Comparison of ENCODE assay signal across 14 cellular contexts in genomic region chr11:45896392-45897068, GRCh38. TPM values are rescaled to one million over a fixed set of nuclear protein-coding genes. Genes with fewer than 3 reads are reported as not detected.
A peak's percentile ranks its signal among the peaks of the same experiment; 100 is the strongest.
DNase-seq lines count a peak whose midpoint lies in the region; ATAC-seq, FAIRE-seq and TF ChIP-seq lines count a peak whose summit lies in the region.
"Had no signal": no experiment of that assay in that cellular context is flagged by ENCODE, and none has a peak within 500 bp of the region (broad histone marks: within the 10 kb centered on the region; RNA-seq: fewer than 3 reads in every experiment).

No MANE protein-coding gene starts in this region.

- H3K36me3 ChIP-seq in H1 (ENCODE audit: control insufficient read depth in 2 of 4, insufficient read depth in 4 of 4, low read length in 3 of 4): no peaks in the 10 kb centered on the region
- no peaks in the 10 kb centered on the region for H3K36me3 ChIP-seq in tibial artery

- no peak for TF ChIP-seq POLR2A in H1 (IDR thresholded peaks at IDR 0.05; ENCODE audit: control extremely low read depth in 1 of 2, low read depth in 2 of 2, low read length in 2 of 2)

- intact Hi-C loops in tibial artery (cut with DNase I; ENCODE audit: low total_unique reads): no loop called here

- 0 out of 4 replicates have a peak, but pooled peaks of 1 of the 2 experiments have one; percentile 0 for TF ChIP-seq RAD21 in H1 (IDR thresholded peaks at IDR 0.05 in 1 of 2, conservative IDR thresholded peaks at IDR 0.05 in 1 of 2; ENCODE audit: low read depth in 2 of 2, low read length in 2 of 2)

- H3K79me2 ChIP-seq in H1 (ENCODE audit: control insufficient read depth in 1 of 2, insufficient read depth in 2 of 2, low read length in 2 of 2): no peaks in the 10 kb centered on the region

- H4K8ac ChIP-seq in H1 (ENCODE audit: extremely low read depth, insufficient read depth, low read length): no peak overlapping the region; the same call in 1 of the 2 replicates

- TF ChIP-seq CTCF in H1 (IDR thresholded peaks at IDR 0.05; ENCODE audit: control extremely low read depth in 1 of 3, insufficient read depth in 1 of 3, low read depth in 1 of 3, low read length in 3 of 3) (no peak), tibial artery (IDR thresholded peaks at IDR 0.05) (no peak)

- no peak overlapping the region for H3K14ac ChIP-seq in H1 (ENCODE audit: insufficient read length)

- no peaks in the 10 kb centered on the region for H3K9me3 ChIP-seq in H1 (ENCODE audit: insufficient read depth in 2 of 2, low read depth in 1 of 2, low read length in 1 of 2)
- H3K9me3 ChIP-seq in tibial artery: no peaks in the 10 kb centered on the region
- H3K9me3 ChIP-seq: testis had no signal

- WGBS in H1 (ENCODE audit: extremely low coverage in 1 of 2, insufficient coverage in 1 of 2, insufficient read length in 1 of 2, insufficient replicate concordance in 2 of 2, low coverage in 1 of 2, low lambda C conversion rate in 2 of 2, missing lambda C conversion rate in 1 of 2), 2 experiments: 29% methylated on average over 20 of the region's 22 CpGs; no CpG with 5 or more reads in 1 of the 2 experiments

- H3K23ac ChIP-seq in H1 (ENCODE audit: insufficient read length): no peak overlapping the region

- H2BK5ac ChIP-seq in H1 (ENCODE audit: low read depth, low read length): no peak overlapping the region

- H3K4me3 Mint-ChIP-seq in T-cell: no peak overlapping the region
- H3K4me3 Mint-ChIP-seq: naive thymus-derived CD4-positive, alpha-beta T cell had no signal

- no peaks in the 10 kb centered on the region for H3K36me3 Mint-ChIP-seq in T-cell

- no peak overlapping the region for H4K91ac ChIP-seq in H1 (replicated peaks; ENCODE audit: insufficient read length, low read length)

- peaks cover 39 to 51% of the 10 kb centered on the region in 2 donors for H3K27me3 Mint-ChIP-seq in T-cell

- POLR2A ChIA-PET in H1 (lab: Charles Lee; ENCODE audit: partially characterized antibody): interaction anchor here (1.1 to 3.8 kb wide), 7 partner anchors 10 to 50 kb away, joined by 3 to 21 read pairs (median 4); partner anchors contain the start of genes CRY2, LARGE2 and PEX16
- POLR2A ChIA-PET in T-cell (lab: Charles Lee): interaction anchor here in 1 of 2 donors (0.5 kb wide), 1 partner anchor 90 kb away, joined by 4 read pairs; no protein-coding TSS in a partner anchor

- peaks cover 0 to 5% (median 2%) of the 10 kb centered on the region in 4 experiments; a peak in 1 of 7 replicates for H3K27me3 ChIP-seq in H1 (replicated peaks in 1 of 4; ENCODE audit: control insufficient read depth in 3 of 4, extremely low read depth in 1 of 4, insufficient read depth in 3 of 4, low read length in 3 of 4)
- peaks cover 0 to 23% of the 10 kb centered on the region in 2 donors for H3K27me3 ChIP-seq in tibial artery
- H3K27me3 ChIP-seq: testis had no signal

- H2BK20ac ChIP-seq in H1 (ENCODE audit: low read length): no peak overlapping the region

- H3K27ac ChIP-seq in H1 (ENCODE audit: low read depth, low read length) (no peak overlapping the region), tibial artery (no peak overlapping the region)
- H3K27ac ChIP-seq: testis had no signal

- H3K79me1 ChIP-seq in H1 (ENCODE audit: low read depth, low read length): peaks cover 2% of the 10 kb centered on the region

- H2AK5ac ChIP-seq in H1 (ENCODE audit: low read depth, low read length): no peak overlapping the region

- H3K4me1 ChIP-seq in H1 (replicated peaks in 1 of 4; ENCODE audit: control insufficient read depth in 3 of 4, insufficient read depth in 4 of 4, low read length in 3 of 4): peaks cover 0 to 30% (median 22%) of the 10 kb centered on the region in 4 experiments; a peak in 6 of 7 replicates
- H3K4me1 ChIP-seq in tibial artery: peaks cover 0 to 21% (median 21%) of the 10 kb centered on the region in 4 donors

- H2BK120ac ChIP-seq in H1 (replicated peaks; ENCODE audit: low read depth, low read length): no peak overlapping the region

- no peak overlapping the region for H2AFZ ChIP-seq in H1 (ENCODE audit: low read length)

- H3K4me1 Mint-ChIP-seq in T-cell: peaks cover 4 to 16% (median 9%) of the 10 kb centered on the region in 3 donors

- no peak for TF ChIP-seq EP300 in H1 (IDR thresholded peaks at IDR 0.05; ENCODE audit: borderline replicate concordance in 1 of 2, low read depth in 2 of 2, low read length in 2 of 2)

- H4K5ac ChIP-seq in H1 (ENCODE audit: insufficient read length, low read depth, low read length): peak overlapping the region; percentile 23

- H3K27ac Mint-ChIP-seq in T-cell: no peak overlapping the region
- H3K27ac Mint-ChIP-seq: naive thymus-derived CD4-positive, alpha-beta T cell had no signal

- H3K56ac ChIP-seq in H1 (replicated peaks; ENCODE audit: insufficient read length, low read depth, low read length): no peak overlapping the region

- ATAC-seq in T-cell (replicated peaks in 1 of 4) (no peak), GM18858 (IDR thresholded peaks at IDR 0.05; ENCODE audit: unreplicated experiment) (no peak)
- ATAC-seq: naive thymus-derived CD4-positive, alpha-beta T cell had no signal

- FAIRE-seq in H1 (lab: Jason Lieb, UNC): no peak
- FAIRE-seq: A204.1 had no signal

- no peak overlapping the region for H2BK15ac ChIP-seq in H1 (ENCODE audit: low read length)

- H3K4me3 ChIP-seq in H1 (ENCODE audit: extremely low read depth in 1 of 4, insufficient read depth in 2 of 4, low read depth in 3 of 4, low read length in 4 of 4): peak overlapping the region in 1 of 4 experiments; percentile 42; a peak in 2 of 8 replicates
- H3K4me3 ChIP-seq in tibial artery: no peak overlapping the region
- H3K4me3 ChIP-seq: testis had no signal

- H3K4me2 ChIP-seq in H1 (ENCODE audit: insufficient read depth in 1 of 2, low read depth in 2 of 2, low read length in 2 of 2): peak overlapping the region; percentile 42 to 67; a peak in 3 of 4 replicates

- H2BK12ac ChIP-seq in H1 (ENCODE audit: low read depth, low read length): no peak overlapping the region

- peaks cover 8% of the 10 kb centered on the region for H3K23me2 ChIP-seq in H1 (ENCODE audit: low read depth, low read length)

- H3K4ac ChIP-seq in H1 (replicated peaks; ENCODE audit: insufficient read length, low read depth, low read length): no peak overlapping the region

- CTCF ChIA-PET in H1 (lab: Charles Lee; ENCODE audit: partially characterized antibody): interaction anchor here (0.8 to 7.7 kb wide), 8 partner anchors 12 to 471 kb away, joined by 3 to 69 read pairs (median 3); no protein-coding TSS in a partner anchor
- CTCF ChIA-PET in T-cell (lab: Charles Lee): no interaction called here

- H3K18ac ChIP-seq in H1 (ENCODE audit: extremely low read depth, low read length): no peak overlapping the region

- H4K20me1 ChIP-seq in H1 (replicated peaks in 1 of 2; ENCODE audit: control insufficient read depth in 1 of 2, insufficient read depth in 2 of 2, low read length in 2 of 2): peaks cover 10 to 15% of the 10 kb centered on the region in 2 experiments

- no peaks in the 10 kb centered on the region for H3K9me3 Mint-ChIP-seq in T-cell

- peak; percentile 79 for DNase-seq in DMS 273 (lab: John Stamatoyannopoulos, UW; ENCODE audit: unreplicated experiment)
- no peak for DNase-seq in DMS 273 treated with DMSO at 0.1 percent for 48 hours (lab: John Stamatoyannopoulos, UW)
- peak; percentile 66 for DNase-seq in NCI-H345 treated with DMSO at 0.1 percent for 48 hours (lab: John Stamatoyannopoulos, UW; ENCODE audit: unreplicated experiment)
- peak in 1 of 2 experiments; percentile 84 for DNase-seq in H1 (ENCODE audit: low read depth in 1 of 2, low spot score in 2 of 2)
- peak; percentile 48 for DNase-seq in superior temporal gyrus (ENCODE audit: extremely low spot score)
- DNase-seq in T-cell: no peak
- DNase-seq in tibial artery: no peak
- DNase-seq: activated naive CD4-positive, alpha-beta T cell; effector CD8-positive, alpha-beta T cell; naive thymus-derived CD4-positive, alpha-beta T cell; stimulated activated CD4-positive, alpha-beta T cell treated with anti-CD3 and anti-CD28 coated beads, Interleukin-2, amount 100 ng/mL, for 48 hours; testis had no signal

- H3K9ac ChIP-seq in H1 (replicated peaks in 1 of 4; ENCODE audit: extremely low read depth in 1 of 4, low read depth in 3 of 4, low read length in 3 of 4): no peak overlapping the region

RNA-seq across cellular contexts. Expression of gene FREY1, which starts 10.5 kb away (rescaled TPM):
- total RNA-seq in H1 (2021; fragmentation: NEBNext Ultra II Directional; extraction: Animal tissue kit (Norgen Biotek cat#: 25700)): 1.1 TPM in 1 of 2 replicates, not detected in the other
- polyA plus RNA-seq in H1 (2011; rRNA removed): 0.32 and 1.3 TPM in 2 replicates
- polyA plus RNA-seq in H1 (2011; cell fraction: cytosol; rRNA removed): not detected
- 1.7 TPM for polyA plus RNA-seq in H1 (2011; cell fraction: nucleus; rRNA removed)
- polyA plus RNA-seq in H1 (2012, experiment 1 of 2): 0.41 to 0.69 TPM (median 0.44 TPM) in 3 of 4 replicates, not detected in the other
- polyA plus RNA-seq in H1 (2012, experiment 2 of 2): 0.55 TPM
- polyA plus RNA-seq in H1 (2013, experiment 1 of 2): 0.24 TPM
- polyA plus RNA-seq in H1 (2013, experiment 2 of 2): 0.28 TPM
- 0.71 and 1.2 TPM in 2 replicates for polyA minus RNA-seq in H1 (2011; rRNA and poly(A)+ RNA removed)
- not detected for polyA minus RNA-seq in H1 (2011; cell fraction: cytosol; rRNA and poly(A)+ RNA removed)
- 5.4 TPM for polyA minus RNA-seq in H1 (2011; cell fraction: nucleus; rRNA and poly(A)+ RNA removed)
- total RNA-seq in T-cell: 1 to 10 TPM; 2.5 to 6.8 (median 4.6) TPM
- polyA plus RNA-seq: naive thymus-derived CD4-positive, alpha-beta T cell had no signal

RNA-seq across cellular contexts. Expression of gene MAPK8IP1, which starts 11.1 kb away (rescaled TPM):
- 40.1 and 41.7 TPM in 2 replicates for total RNA-seq in H1 (2021; fragmentation: NEBNext Ultra II Directional; extraction: Animal tissue kit (Norgen Biotek cat#: 25700))
- polyA plus RNA-seq in H1 (2011; rRNA removed): 32.4 and 62.2 TPM in 2 replicates
- polyA plus RNA-seq in H1 (2011; cell fraction: cytosol; rRNA removed): 34.1 TPM
- 60.7 TPM for polyA plus RNA-seq in H1 (2011; cell fraction: nucleus; rRNA removed)
- 22.2 to 33.3 TPM (median 31.5 TPM) in 4 replicates for polyA plus RNA-seq in H1 (2012, experiment 1 of 2)
- polyA plus RNA-seq in H1 (2012, experiment 2 of 2): 33.0 TPM
- 21.4 TPM for polyA plus RNA-seq in H1 (2013, experiment 1 of 2)
- polyA plus RNA-seq in H1 (2013, experiment 2 of 2): 18.9 TPM
- polyA minus RNA-seq in H1 (2011; rRNA and poly(A)+ RNA removed): 15.4 and 21.4 TPM in 2 replicates
- 35.9 TPM for polyA minus RNA-seq in H1 (2011; cell fraction: cytosol; rRNA and poly(A)+ RNA removed)
- 19.7 TPM for polyA minus RNA-seq in H1 (2011; cell fraction: nucleus; rRNA and poly(A)+ RNA removed)
- total RNA-seq in T-cell: 1 to 10 TPM in 4 of 5 donors, under 1 TPM in 1; 0.90 to 9.9 (median 1.8) TPM
- polyA plus RNA-seq: naive thymus-derived CD4-positive, alpha-beta T cell had no signal

RNA-seq across cellular contexts. Expression of gene PEX16, which starts 21.1 kb away (rescaled TPM):
- total RNA-seq in H1 (2021; fragmentation: NEBNext Ultra II Directional; extraction: Animal tissue kit (Norgen Biotek cat#: 25700)): 29.2 and 29.4 TPM in 2 replicates
- 36.0 and 47.2 TPM in 2 replicates for polyA plus RNA-seq in H1 (2011; rRNA removed)
- 46.3 TPM for polyA plus RNA-seq in H1 (2011; cell fraction: cytosol; rRNA removed)
- 68.9 TPM for polyA plus RNA-seq in H1 (2011; cell fraction: nucleus; rRNA removed)
- polyA plus RNA-seq in H1 (2012, experiment 1 of 2): 20.7 to 30.4 TPM (median 29.2 TPM) in 4 replicates
- polyA plus RNA-seq in H1 (2012, experiment 2 of 2): 39.5 TPM
- 19.5 TPM for polyA plus RNA-seq in H1 (2013, experiment 1 of 2)
- 16.5 TPM for polyA plus RNA-seq in H1 (2013, experiment 2 of 2)
- polyA minus RNA-seq in H1 (2011; rRNA and poly(A)+ RNA removed): 12.2 and 12.5 TPM in 2 replicates
- polyA minus RNA-seq in H1 (2011; cell fraction: cytosol; rRNA and poly(A)+ RNA removed): 22.0 TPM
- polyA minus RNA-seq in H1 (2011; cell fraction: nucleus; rRNA and poly(A)+ RNA removed): 28.4 TPM
- 10 to 100 TPM; 49.4 to 87.5 (median 65.2) TPM for total RNA-seq in T-cell

RNA-seq across cellular contexts. Expression of gene LARGE2, which starts 25.9 kb away (rescaled TPM):
- 108 and 111 TPM in 2 replicates for total RNA-seq in H1 (2021; fragmentation: NEBNext Ultra II Directional; extraction: Animal tissue kit (Norgen Biotek cat#: 25700))
- 137 and 234 TPM in 2 replicates for polyA plus RNA-seq in H1 (2011; rRNA removed)
- 102 TPM for polyA plus RNA-seq in H1 (2011; cell fraction: cytosol; rRNA removed)
- polyA plus RNA-seq in H1 (2011; cell fraction: nucleus; rRNA removed): 281 TPM
- polyA plus RNA-seq in H1 (2012, experiment 1 of 2): 84.9 to 132 TPM (median 122 TPM) in 4 replicates
- 163 TPM for polyA plus RNA-seq in H1 (2012, experiment 2 of 2)
- polyA plus RNA-seq in H1 (2013, experiment 1 of 2): 207 TPM
- polyA plus RNA-seq in H1 (2013, experiment 2 of 2): 217 TPM
- polyA minus RNA-seq in H1 (2011; rRNA and poly(A)+ RNA removed): 42.7 and 52.0 TPM in 2 replicates
- polyA minus RNA-seq in H1 (2011; cell fraction: cytosol; rRNA and poly(A)+ RNA removed): 50.4 TPM
- 42.7 TPM for polyA minus RNA-seq in H1 (2011; cell fraction: nucleus; rRNA and poly(A)+ RNA removed)
- total RNA-seq in T-cell: 1 to 10 TPM; 2.5 to 9.6 (median 5.1) TPM

RNA-seq across cellular contexts. Expression of gene CRY2, which starts 49.3 kb away (rescaled TPM):
- total RNA-seq in H1 (2021; fragmentation: NEBNext Ultra II Directional; extraction: Animal tissue kit (Norgen Biotek cat#: 25700)): 9.4 and 10.9 TPM in 2 replicates
- 8.0 and 11.8 TPM in 2 replicates for polyA plus RNA-seq in H1 (2011; rRNA removed)
- 10.0 TPM for polyA plus RNA-seq in H1 (2011; cell fraction: cytosol; rRNA removed)
- 19.9 TPM for polyA plus RNA-seq in H1 (2011; cell fraction: nucleus; rRNA removed)
- 5.0 to 9.9 TPM (median 8.3 TPM) in 4 replicates for polyA plus RNA-seq in H1 (2012, experiment 1 of 2)
- polyA plus RNA-seq in H1 (2012, experiment 2 of 2): 7.8 TPM
- 5.3 TPM for polyA plus RNA-seq in H1 (2013, experiment 1 of 2)
- 4.6 TPM for polyA plus RNA-seq in H1 (2013, experiment 2 of 2)
- 18.3 and 20.7 TPM in 2 replicates for polyA minus RNA-seq in H1 (2011; rRNA and poly(A)+ RNA removed)
- polyA minus RNA-seq in H1 (2011; cell fraction: cytosol; rRNA and poly(A)+ RNA removed): 10.3 TPM
- polyA minus RNA-seq in H1 (2011; cell fraction: nucleus; rRNA and poly(A)+ RNA removed): 17.2 TPM
- total RNA-seq in T-cell: 100 to 1,000 TPM in 2 of 5 donors, 10 to 100 TPM in 3; 54.0 to 198 (median 63.5) TPM

Comparison
In these comparisons a context has a peak if more than half of its experiments do, and no peak if none do; other contexts are left out.
1. DNase-seq: peak in DMS 273 (single experiment), NCI-H345 treated with DMSO at 0.1 percent for 48 hours (single experiment) and superior temporal gyrus (single experiment); none in DMS 273 treated with DMSO at 0.1 percent for 48 hours (single experiment), T-cell (0 of 34) and tibial artery (0 of 2).